Comparison of ENCODE assay signal across 14 cellular contexts in genomic region chr20:63973160-63973479, GRCh38. TPM values are rescaled to one million over a fixed set of nuclear protein-coding genes. Genes with fewer than 3 reads are reported as not detected.
DNase-seq lines count a peak whose midpoint lies in the region; ATAC-seq, FAIRE-seq and TF ChIP-seq lines count a peak whose summit lies in the region.
"Had no signal": no experiment of that assay in that cellular context is flagged by ENCODE, and none has a peak within 500 bp of the region (broad histone marks: within the 10 kb centered on the region; RNA-seq: fewer than 3 reads in every experiment).

No MANE protein-coding gene starts in this region.

- no peak overlapping the region for H2BK5ac ChIP-seq in H1 (ENCODE audit: low read depth, low read length)

- POLR2A ChIA-PET in CD4-positive, alpha-beta T cell (lab: Charles Lee), result no interaction called here
- POLR2A ChIA-PET in H1 (lab: Charles Lee; ENCODE audit: partially characterized antibody), result interaction anchor here (0.6 to 2.2 kb wide), 8 partner anchors 10 to 1066 kb away, joined by 3 to 10 read pairs (median 4); partner anchors contain the start of gene UCKL1

- no peak overlapping the region for H3K14ac ChIP-seq in H1 (ENCODE audit: insufficient read length)

- peak overlapping the region; percentile 55; the same call in 1 of the 2 replicates for H2BK15ac ChIP-seq in H1 (ENCODE audit: low read length)

- peak overlapping the region; percentile 86; the same call in 1 of the 2 replicates for H2BK12ac ChIP-seq in H1 (ENCODE audit: low read depth, low read length)

- CTCF ChIA-PET in CD4-positive, alpha-beta T cell (lab: Charles Lee), result interaction anchor here (0.7 to 2.1 kb wide), 17 partner anchors 9 to 663 kb away, joined by 3 to 15 read pairs (median 4); partner anchors contain the start of genes ARFRP1, UCKL1 and ZGPAT
- CTCF ChIA-PET in H1 (lab: Charles Lee; ENCODE audit: partially characterized antibody), result interaction anchor here (0.6 to 5.0 kb wide), 31 partner anchors 9 to 489 kb away, joined by 3 to 58 read pairs (median 4); partner anchors contain the start of genes C20orf204, DNAJC5 and UCKL1

- 0 out of 2 replicates have a peak overlapping the region, but pooled peaks have one; percentile 92 for H2AK5ac ChIP-seq in H1 (ENCODE audit: low read depth, low read length)

- no peak overlapping the region for H3K18ac ChIP-seq in H1 (ENCODE audit: extremely low read depth, low read length)

- H3K9me3 Mint-ChIP-seq in CD4-positive, alpha-beta T cell, result no peaks in the 10 kb centered on the region
- no peaks in the 10 kb centered on the region for H3K9me3 Mint-ChIP-seq in HFFc6
- no peaks in the 10 kb centered on the region for H3K9me3 Mint-ChIP-seq in neural crest cell
- H3K9me3 Mint-ChIP-seq: activated CD4-positive, alpha-beta memory T cell treated with anti-CD3 and anti-CD28 coated beads, Interleukin-2, amount 10 ng/mL, durations not matched to agents 7 days and 5 days had no signal

- peaks cover 58% of the 10 kb centered on the region for H3K4me1 Mint-ChIP-seq in CD4-positive, alpha-beta T cell (ENCODE audit: low read depth)
- H3K4me1 Mint-ChIP-seq in HFFc6 (ENCODE audit: low read depth) (peaks cover 38% of the 10 kb centered on the region), neural crest cell (peaks cover 16% of the 10 kb centered on the region)

- ATAC-seq in CD4-positive, alpha-beta T cell (ENCODE audit: poor library complexity), result no peak
- ATAC-seq in HG03378 (IDR thresholded peaks at IDR 0.05; ENCODE audit: unreplicated experiment), result no peak

- H3K4me1 ChIP-seq in H1 (replicated peaks in 1 of 4; ENCODE audit: control insufficient read depth in 3 of 4, insufficient read depth in 4 of 4, low read length in 3 of 4) (peaks cover 0 to 15% (median 9%) of the 10 kb centered on the region in 4 experiments; a peak in 6 of 7 replicates), tibial nerve (peaks cover 0 to 40% (median 12%) of the 10 kb centered on the region in 4 donors)

- H3K9ac ChIP-seq in H1 (replicated peaks in 1 of 4; ENCODE audit: extremely low read depth in 1 of 4, low read depth in 3 of 4, low read length in 3 of 4), result 0 out of 7 replicates have a peak overlapping the region, but pooled peaks of 1 of the 4 experiments have one; percentile 19

- TF ChIP-seq EP300 in H1 (IDR thresholded peaks at IDR 0.05; ENCODE audit: borderline replicate concordance in 1 of 2, low read depth in 2 of 2, low read length in 2 of 2), result no peak
- no peak for TF ChIP-seq EP300 in tibial nerve (IDR thresholded peaks at IDR 0.05)

- no peak for TF ChIP-seq CTCF in CD4-positive, alpha-beta T cell (IDR thresholded peaks at IDR 0.05)
- no peak for TF ChIP-seq CTCF in HFFc6 (IDR thresholded peaks at IDR 0.05)
- TF ChIP-seq CTCF in H1 (IDR thresholded peaks at IDR 0.05; ENCODE audit: control extremely low read depth in 1 of 3, insufficient read depth in 1 of 3, low read depth in 1 of 3, low read length in 3 of 3), result no peak
- TF ChIP-seq CTCF in neural crest cell (conservative IDR thresholded peaks at IDR 0.05), result no peak
- TF ChIP-seq CTCF in D721Med (IDR thresholded peaks at IDR 0.05; ENCODE audit: insufficient read depth, missing control alignments), result no peak
- no peak for TF ChIP-seq CTCF in tibial nerve (IDR thresholded peaks at IDR 0.05)

- H4K20me1 ChIP-seq in H1 (replicated peaks in 1 of 2; ENCODE audit: control insufficient read depth in 1 of 2, insufficient read depth in 2 of 2, low read length in 2 of 2), result peaks cover 2 to 10% of the 10 kb centered on the region in 2 experiments

- no peak overlapping the region for H3K4ac ChIP-seq in H1 (replicated peaks; ENCODE audit: insufficient read length, low read depth, low read length)

- no peak for TF ChIP-seq POLR2A in H1 (IDR thresholded peaks at IDR 0.05; ENCODE audit: control extremely low read depth in 1 of 2, low read depth in 2 of 2, low read length in 2 of 2)
- no peak for TF ChIP-seq POLR2A in tibial nerve (IDR thresholded peaks at IDR 0.05)

- peaks cover 12% of the 10 kb centered on the region; the same call in 1 of the 2 replicates for H3K23me2 ChIP-seq in H1 (ENCODE audit: low read depth, low read length)

- intact Hi-C loops in CD4-positive, alpha-beta T cell (cut with DNase I, micrococcal nuclease), result loop anchor here (2.0 to 10.0 kb wide), 4 partner anchors 188 to 476 kb away; partner anchors contain the start of genes ARFRP1 (in 1 of the 2) and ZGPAT (in 1 of the 2)

- WGBS in H1 (ENCODE audit: extremely low coverage in 1 of 2, insufficient coverage in 1 of 2, insufficient read length in 1 of 2, insufficient replicate concordance in 2 of 2, low coverage in 1 of 2, low lambda C conversion rate in 2 of 2, missing lambda C conversion rate in 1 of 2), 2 experiments, result 88% methylated on average over 3 of the region's 3 CpGs; no CpG with 5 or more reads in 1 of the 2 experiments
- 80 to 92% methylated on average over 3 of the region's 3 CpGs for WGBS in tibial nerve, 2 donors

- H3K27ac Mint-ChIP-seq in CD4-positive, alpha-beta T cell, result peak overlapping the region; percentile 58
- H3K27ac Mint-ChIP-seq in HFFc6 (no peak overlapping the region; the same call in 1 of the 2 replicates), neural crest cell (ENCODE audit: unreplicated experiment) (no peak overlapping the region)
- H3K27ac Mint-ChIP-seq: activated CD4-positive, alpha-beta memory T cell treated with anti-CD3 and anti-CD28 coated beads, Interleukin-2, amount 10 ng/mL, durations not matched to agents 7 days and 5 days; B cell had no signal

- H3K56ac ChIP-seq in H1 (replicated peaks; ENCODE audit: insufficient read length, low read depth, low read length), result no peak overlapping the region

- H3K79me2 ChIP-seq in H1 (ENCODE audit: control insufficient read depth in 1 of 2, insufficient read depth in 2 of 2, low read length in 2 of 2), result no peaks in the 10 kb centered on the region; a peak in 1 of 4 replicates

- no peak for TF ChIP-seq RAD21 in H1 (IDR thresholded peaks at IDR 0.05 in 1 of 2, conservative IDR thresholded peaks at IDR 0.05 in 1 of 2; ENCODE audit: low read depth in 2 of 2, low read length in 2 of 2)

- no peak for DNase-seq in CD4-positive, alpha-beta T cell
- DNase-seq in HFFc6, result no peak
- DNase-seq in H1 (ENCODE audit: low read depth in 1 of 2, low spot score in 2 of 2), result no peak
- no peak for DNase-seq in neural crest cell (ENCODE audit: low read depth, low spot score)
- no peak for DNase-seq in D721Med (ENCODE audit: insufficient read length, low spot score)
- DNase-seq in amygdala (lab: John Stamatoyannopoulos, UW), result no peak
- DNase-seq in tibial nerve (ENCODE audit: low spot score in 2 of 2), result no peak
- DNase-seq: amniotic stem cell, SIG-M5 had no signal

- FAIRE-seq in H1 (lab: Jason Lieb, UNC) (no peak), D721Med (lab: Jason Lieb, UNC) (no peak)
- FAIRE-seq: colon had no signal

- H3K36me3 Mint-ChIP-seq in CD4-positive, alpha-beta T cell (ENCODE audit: low read depth), result peaks cover 28% of the 10 kb centered on the region
- no peaks in the 10 kb centered on the region for H3K36me3 Mint-ChIP-seq in HFFc6 (ENCODE audit: low read depth)
- no peaks in the 10 kb centered on the region for H3K36me3 Mint-ChIP-seq in neural crest cell (ENCODE audit: low read depth)

- no peak overlapping the region for H4K5ac ChIP-seq in H1 (ENCODE audit: insufficient read length, low read depth, low read length)

- H2AFZ ChIP-seq in H1 (ENCODE audit: low read length), result no peak overlapping the region

- peak overlapping the region in 1 of 4 experiments; percentile 61; a peak in 1 of 8 replicates for H3K4me3 ChIP-seq in H1 (ENCODE audit: extremely low read depth in 1 of 4, insufficient read depth in 2 of 4, low read depth in 3 of 4, low read length in 4 of 4)
- H3K4me3 ChIP-seq in tibial nerve, result no peak overlapping the region

- H4K91ac ChIP-seq in H1 (replicated peaks; ENCODE audit: insufficient read length, low read length), result no peak overlapping the region

- peak overlapping the region; percentile 26 for H3K4me3 Mint-ChIP-seq in CD4-positive, alpha-beta T cell
- H3K4me3 Mint-ChIP-seq in HFFc6 (peak overlapping the region; percentile 65; the same call in 1 of the 2 replicates), neural crest cell (peak overlapping the region; percentile 84)
- H3K4me3 Mint-ChIP-seq: activated CD4-positive, alpha-beta memory T cell treated with anti-CD3 and anti-CD28 coated beads, Interleukin-2, amount 10 ng/mL, durations not matched to agents 7 days and 5 days had no signal

- H2BK120ac ChIP-seq in H1 (replicated peaks; ENCODE audit: low read depth, low read length), result no peak overlapping the region

- no peaks in the 10 kb centered on the region for H3K9me3 ChIP-seq in CD4-positive, alpha-beta T cell (ENCODE audit: control insufficient read depth, low read length)
- peaks cover 4 to 6% of the 10 kb centered on the region in 2 experiments for H3K9me3 ChIP-seq in H1 (ENCODE audit: insufficient read depth in 2 of 2, low read depth in 1 of 2, low read length in 1 of 2)
- H3K9me3 ChIP-seq in tibial nerve, result no peaks in the 10 kb centered on the region
- H3K9me3 ChIP-seq: left lung had no signal

- peaks cover 0 to 4% (median 2%) of the 10 kb centered on the region in 4 experiments; a peak in 1 of 8 replicates for H3K36me3 ChIP-seq in H1 (ENCODE audit: control insufficient read depth in 2 of 4, insufficient read depth in 4 of 4, low read length in 3 of 4)
- peaks cover 0 to 3% (median 0%) of the 10 kb centered on the region in 3 donors for H3K36me3 ChIP-seq in tibial nerve

- no peaks in the 10 kb centered on the region for H3K27me3 ChIP-seq in CD4-positive, alpha-beta T cell (ENCODE audit: control insufficient read depth, insufficient read depth, low read length)
- H3K27me3 ChIP-seq in H1 (replicated peaks in 1 of 4; ENCODE audit: control insufficient read depth in 3 of 4, extremely low read depth in 1 of 4, insufficient read depth in 3 of 4, low read length in 3 of 4) (peaks cover 0 to 12% (median 2%) of the 10 kb centered on the region in 4 experiments; a peak in 2 of 7 replicates), tibial nerve (peaks cover 0 to 1% of the 10 kb centered on the region in 2 donors)

- 0 out of 2 replicates have a peak overlapping the region, but pooled peaks have one; percentile 40 for H2BK20ac ChIP-seq in H1 (ENCODE audit: low read length)

- no peaks in the 10 kb centered on the region for H3K27me3 Mint-ChIP-seq in CD4-positive, alpha-beta T cell
- no peaks in the 10 kb centered on the region; the same call in none of the 2 replicates for H3K27me3 Mint-ChIP-seq in HFFc6 (ENCODE audit: insufficient read depth)
- H3K27me3 Mint-ChIP-seq in neural crest cell (ENCODE audit: low read depth), result peaks cover 3% of the 10 kb centered on the region
- H3K27me3 Mint-ChIP-seq: activated CD4-positive, alpha-beta memory T cell treated with anti-CD3 and anti-CD28 coated beads, Interleukin-2, amount 10 ng/mL, durations not matched to agents 7 days and 5 days; B cell had no signal

- peak overlapping the region; percentile 5 to 93; a peak in 2 of 4 replicates for H3K4me2 ChIP-seq in H1 (ENCODE audit: insufficient read depth in 1 of 2, low read depth in 2 of 2, low read length in 2 of 2)

- H3K27ac ChIP-seq in CD4-positive, alpha-beta T cell (ENCODE audit: low read depth, low read length), result no peak overlapping the region
- H3K27ac ChIP-seq in H1 (ENCODE audit: low read depth, low read length) (no peak overlapping the region), tibial nerve (peak overlapping the region in 1 of 4 donors; percentile 66)

- H4K8ac ChIP-seq in H1 (ENCODE audit: extremely low read depth, insufficient read depth, low read length), result no peak overlapping the region

- H3K79me1 ChIP-seq in H1 (ENCODE audit: low read depth, low read length), result peaks cover 3% of the 10 kb centered on the region

- no peak overlapping the region for H3K23ac ChIP-seq in H1 (ENCODE audit: insufficient read length)

RNA-seq across cellular contexts. Expression of gene ZNF512B, which starts 3.4 kb away (rescaled TPM):
- total RNA-seq in CD4-positive, alpha-beta T cell, result 10 to 100 TPM; 22.0 to 23.3 TPM
- total RNA-seq in HFFc6 (2021; fragmentation: NEBNext Ultra II Directional; extraction: Animal tissue kit (Norgen Biotek cat#: 25700)), result 10 to 100 TPM; 20.7 to 26.1 (median 21.4) TPM
- 26.6 and 27.0 TPM in 2 replicates for total RNA-seq in H1 (2021; fragmentation: NEBNext Ultra II Directional; extraction: Animal tissue kit (Norgen Biotek cat#: 25700))
- polyA plus RNA-seq in H1 (2011; rRNA removed), result 7.3 and 10.6 TPM in 2 replicates
- polyA plus RNA-seq in H1 (2011; cell fraction: cytosol; rRNA removed), result 9.7 TPM
- polyA plus RNA-seq in H1 (2011; cell fraction: nucleus; rRNA removed), result 51.0 TPM
- 16.0 to 22.5 TPM (median 19.3 TPM) in 4 replicates for polyA plus RNA-seq in H1 (2012, experiment 1 of 2)
- polyA plus RNA-seq in H1 (2012, experiment 2 of 2), result 12.0 TPM
- polyA plus RNA-seq in H1 (2013, experiment 1 of 2), result 9.5 TPM
- polyA plus RNA-seq in H1 (2013, experiment 2 of 2), result 9.1 TPM
- polyA minus RNA-seq in H1 (2011; rRNA and poly(A)+ RNA removed), result 4.1 and 5.5 TPM in 2 replicates
- 8.4 TPM for polyA minus RNA-seq in H1 (2011; cell fraction: cytosol; rRNA and poly(A)+ RNA removed)
- 9.1 TPM for polyA minus RNA-seq in H1 (2011; cell fraction: nucleus; rRNA and poly(A)+ RNA removed)
- 33.0 and 34.0 TPM in 2 replicates for total RNA-seq in neural crest cell
- total RNA-seq in tibial nerve, result 10 to 100 TPM in 2 of 4 donors, 1 to 10 TPM in 2; 8.3 to 18.3 (median 11.7) TPM

RNA-seq across cellular contexts. Expression of gene SAMD10, which starts 6.3 kb away (rescaled TPM):
- total RNA-seq in CD4-positive, alpha-beta T cell, result 10 to 100 TPM; 12.0 to 12.1 TPM
- total RNA-seq in HFFc6 (2021; fragmentation: NEBNext Ultra II Directional; extraction: Animal tissue kit (Norgen Biotek cat#: 25700)), result 1 to 10 TPM; 1.3 to 3.0 (median 2.1) TPM
- 3.0 and 3.8 TPM in 2 replicates for total RNA-seq in H1 (2021; fragmentation: NEBNext Ultra II Directional; extraction: Animal tissue kit (Norgen Biotek cat#: 25700))
- polyA plus RNA-seq in H1 (2011; rRNA removed), result 5.2 and 6.4 TPM in 2 replicates
- polyA plus RNA-seq in H1 (2011; cell fraction: cytosol; rRNA removed), result 5.1 TPM
- polyA plus RNA-seq in H1 (2011; cell fraction: nucleus; rRNA removed), result 32.2 TPM
- polyA plus RNA-seq in H1 (2012, experiment 1 of 2), result 4.0 to 6.6 TPM (median 6.2 TPM) in 4 replicates
- 4.8 TPM for polyA plus RNA-seq in H1 (2012, experiment 2 of 2)
- 4.6 TPM for polyA plus RNA-seq in H1 (2013, experiment 1 of 2)
- 3.6 TPM for polyA plus RNA-seq in H1 (2013, experiment 2 of 2)
- 0.73 and 1.1 TPM in 2 replicates for polyA minus RNA-seq in H1 (2011; rRNA and poly(A)+ RNA removed)
- 1.6 TPM for polyA minus RNA-seq in H1 (2011; cell fraction: cytosol; rRNA and poly(A)+ RNA removed)
- 1.4 TPM for polyA minus RNA-seq in H1 (2011; cell fraction: nucleus; rRNA and poly(A)+ RNA removed)
- total RNA-seq in neural crest cell, result 6.4 and 8.0 TPM in 2 replicates
- total RNA-seq in tibial nerve, result 1 to 10 TPM; 1.3 to 5.1 (median 2.8) TPM

RNA-seq across cellular contexts. Expression of gene PRPF6, which starts 7.8 kb away (rescaled TPM):
- 10 to 100 TPM; 50.6 to 51.3 TPM for total RNA-seq in CD4-positive, alpha-beta T cell
- total RNA-seq in HFFc6 (2021; fragmentation: NEBNext Ultra II Directional; extraction: Animal tissue kit (Norgen Biotek cat#: 25700)), result 10 to 100 TPM; 70.7 to 73.2 (median 72.9) TPM
- 76.9 and 80.7 TPM in 2 replicates for total RNA-seq in H1 (2021; fragmentation: NEBNext Ultra II Directional; extraction: Animal tissue kit (Norgen Biotek cat#: 25700))
- polyA plus RNA-seq in H1 (2011; rRNA removed), result 27.9 and 42.8 TPM in 2 replicates
- polyA plus RNA-seq in H1 (2011; cell fraction: cytosol; rRNA removed), result 58.0 TPM
- polyA plus RNA-seq in H1 (2011; cell fraction: nucleus; rRNA removed), result 66.9 TPM
- polyA plus RNA-seq in H1 (2012, experiment 1 of 2), result 70.7 to 88.3 TPM (median 83.6 TPM) in 4 replicates
- polyA plus RNA-seq in H1 (2012, experiment 2 of 2), result 54.3 TPM
- 41.9 TPM for polyA plus RNA-seq in H1 (2013, experiment 1 of 2)
- 38.8 TPM for polyA plus RNA-seq in H1 (2013, experiment 2 of 2)
- polyA minus RNA-seq in H1 (2011; rRNA and poly(A)+ RNA removed), result 44.2 and 52.8 TPM in 2 replicates
- polyA minus RNA-seq in H1 (2011; cell fraction: cytosol; rRNA and poly(A)+ RNA removed), result 36.3 TPM
- 23.1 TPM for polyA minus RNA-seq in H1 (2011; cell fraction: nucleus; rRNA and poly(A)+ RNA removed)
- 77.4 and 81.5 TPM in 2 replicates for total RNA-seq in neural crest cell
- total RNA-seq in tibial nerve, result 10 to 100 TPM; 70.5 to 77.0 (median 73.8) TPM

RNA-seq across cellular contexts. Expression of gene UCKL1, which starts 16.9 kb away (rescaled TPM):
- total RNA-seq in CD4-positive, alpha-beta T cell, result 10 to 100 TPM; 41.3 to 46.1 TPM
- total RNA-seq in HFFc6 (2021; fragmentation: NEBNext Ultra II Directional; extraction: Animal tissue kit (Norgen Biotek cat#: 25700)), result 10 to 100 TPM; 17.2 to 21.7 (median 19.4) TPM
- 36.5 and 37.4 TPM in 2 replicates for total RNA-seq in H1 (2021; fragmentation: NEBNext Ultra II Directional; extraction: Animal tissue kit (Norgen Biotek cat#: 25700))
- 91.2 and 106 TPM in 2 replicates for polyA plus RNA-seq in H1 (2011; rRNA removed)
- 73.4 TPM for polyA plus RNA-seq in H1 (2011; cell fraction: cytosol; rRNA removed)
- polyA plus RNA-seq in H1 (2011; cell fraction: nucleus; rRNA removed), result 243 TPM
- polyA plus RNA-seq in H1 (2012, experiment 1 of 2), result 35.1 to 52.8 TPM (median 52.1 TPM) in 4 replicates
- 34.5 TPM for polyA plus RNA-seq in H1 (2012, experiment 2 of 2)
- 26.4 TPM for polyA plus RNA-seq in H1 (2013, experiment 1 of 2)
- polyA plus RNA-seq in H1 (2013, experiment 2 of 2), result 24.2 TPM
- polyA minus RNA-seq in H1 (2011; rRNA and poly(A)+ RNA removed), result 26.5 and 36.3 TPM in 2 replicates
- polyA minus RNA-seq in H1 (2011; cell fraction: cytosol; rRNA and poly(A)+ RNA removed), result 28.2 TPM
- polyA minus RNA-seq in H1 (2011; cell fraction: nucleus; rRNA and poly(A)+ RNA removed), result 52.8 TPM
- total RNA-seq in neural crest cell (39.3 and 39.9 TPM in 2 replicates), tibial nerve (10 to 100 TPM; 31.2 to 96.0 (median 50.0) TPM)

Comparison
In these comparisons a context has a peak if more than half of its experiments do, and no peak if none do; other contexts are left out.
1. H3K4me3 Mint-ChIP-seq: peak in every context shown above with its lines; median percentile 84 in neural crest cell; 65 in HFFc6; 26 in CD4-positive, alpha-beta T cell.